In the genomic region with DNA sequence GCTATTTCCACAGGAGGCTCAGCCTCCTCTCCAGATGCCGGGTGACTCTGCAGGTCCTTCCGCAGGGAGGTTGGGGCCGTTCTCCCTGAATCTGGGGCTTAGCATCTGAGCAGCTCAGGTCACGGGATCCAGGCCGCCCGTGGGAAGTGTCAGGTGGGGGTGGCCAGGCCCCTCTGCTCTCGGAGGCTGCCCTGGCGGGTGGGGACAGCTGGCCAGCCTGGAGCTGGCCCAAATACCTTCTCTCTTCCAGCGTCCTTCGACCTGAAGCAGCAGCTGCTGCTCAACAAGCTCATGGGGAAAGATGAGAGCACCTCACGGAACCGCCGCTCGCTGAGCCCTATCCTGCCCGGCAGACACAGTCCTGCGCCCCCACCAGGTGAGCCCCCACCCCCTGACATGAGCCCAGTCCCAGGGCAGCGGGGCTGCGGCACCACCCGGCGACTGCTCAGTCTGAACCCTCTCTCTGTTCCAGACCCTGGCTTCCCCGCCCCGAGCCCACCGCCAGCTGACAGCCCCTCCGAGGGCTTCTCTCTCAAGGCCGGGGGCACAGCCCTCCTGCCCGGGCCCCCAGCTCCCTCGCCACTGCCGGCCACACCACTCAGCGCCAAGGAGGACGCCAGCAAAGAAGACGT, we compare ENCODE assay signal across 1 cellular context.
A peak's percentile ranks its signal among the peaks of the same experiment; 100 is the strongest.
TF ChIP-seq lines count a peak whose summit lies in the region.

No MANE protein-coding gene starts in this region.

TF ChIP-seq in K562, 482 proteins besides CTCF, POLR2A, EP300 and RAD21:
- TF ChIP-seq ZFX (CRISPR knock-in tag; IDR thresholded peaks at IDR 0.05) (no peak), POLR2G (IDR thresholded peaks at IDR 0.05; ENCODE audit: low read depth, low read length) (0 out of 2 replicates have a peak, but pooled peaks have one; percentile 28)
